ENCODE assay signal across 14 cellular contexts in genomic region chr2:12636837-12637581, GRCh38.
A peak's percentile ranks its signal among the peaks of the same experiment; 100 is the strongest.
DNase-seq lines count a peak whose midpoint lies in the region; ATAC-seq and TF ChIP-seq lines count a peak whose summit lies in the region.
"Had no signal": no experiment of that assay in that cellular context is flagged by ENCODE, and none has a peak within 500 bp of the region (broad histone marks: within the 10 kb centered on the region; RNA-seq: fewer than 3 reads in every experiment).

No MANE protein-coding gene starts in this region.

- TF ChIP-seq CTCF in AG10803 (conservative IDR thresholded peaks at IDR 0.05; ENCODE audit: low read length) (no peak), neural cell (IDR thresholded peaks at IDR 0.05; ENCODE audit: poor library complexity, severe bottlenecking) (no peak), breast epithelium (IDR thresholded peaks at IDR 0.05) (no peak)

- H3K79me2 ChIP-seq in neural cell (replicated peaks; ENCODE audit: insufficient read depth, low read length), result no peaks in the 10 kb centered on the region

- H3K4me3 ChIP-seq in AG10803 (ENCODE audit: low read length) (no peak overlapping the region), SK-N-MC (no peak overlapping the region), neural cell (ENCODE audit: low read length) (no peak overlapping the region), breast epithelium (no peak overlapping the region)

- no peaks in the 10 kb centered on the region for H3K4me1 ChIP-seq in breast epithelium

- H3K27ac ChIP-seq in SK-N-MC (peak overlapping the region; percentile 51; the same call in 1 of the 2 replicates), neural cell (ENCODE audit: low read length) (peak overlapping the region; percentile 68), breast epithelium (no peak overlapping the region)

- H3K9ac ChIP-seq in SK-N-MC (ENCODE audit: insufficient read length) (no peak overlapping the region), neural cell (ENCODE audit: low read length) (peak overlapping the region; percentile 52)

- H3K9me2 ChIP-seq in neural cell (ENCODE audit: insufficient read depth, low read length), result no peaks in the 10 kb centered on the region

- ATAC-seq in HG03378 (IDR thresholded peaks at IDR 0.05; ENCODE audit: unreplicated experiment) (no peak), HG02870 (IDR thresholded peaks at IDR 0.05; ENCODE audit: unreplicated experiment) (no peak), GM19351 (IDR thresholded peaks at IDR 0.05; ENCODE audit: unreplicated experiment) (no peak)
- ATAC-seq: activated CD8-positive, alpha-beta memory T cell treated with anti-CD3 and anti-CD28 coated beads, Interleukin-2, amount 10 ng/mL, durations not matched to agents 7 days and 5 days had no signal

- peak; percentile 17 for TF ChIP-seq EP300 in neural cell (conservative IDR thresholded peaks at IDR 0.05; ENCODE audit: poor library complexity, severe bottlenecking)

- H4K20me1 ChIP-seq in neural cell (ENCODE audit: insufficient read depth), result no peaks in the 10 kb centered on the region

- intact Hi-C loops in breast epithelium (cut with DNase I; ENCODE audit: low total_unique reads), result no loop called here

- H3K36me3 ChIP-seq in SK-N-MC (ENCODE audit: insufficient read depth, low read length) (no peaks in the 10 kb centered on the region), neural cell (ENCODE audit: insufficient read depth, low read length) (no peaks in the 10 kb centered on the region), breast epithelium (no peaks in the 10 kb centered on the region)

- peak; percentile 15 for DNase-seq in AG10803 (ENCODE audit: low read depth)
- no peak for DNase-seq in SK-N-MC (ENCODE audit: low read depth, low spot score)
- DNase-seq in fibroblast of peridontal ligament (ENCODE audit: extremely low read depth), result peak; percentile 55
- DNase-seq in breast epithelium (ENCODE audit: low spot score in 2 of 2), result no peak
- DNase-seq: activated B cell treated with CpG ODN at 0.5 μM for 24 hours; activated CD8-positive, alpha-beta memory T cell treated with anti-CD3 and anti-CD28 coated beads, Interleukin-2, amount 10 ng/mL, durations not matched to agents 7 days and 5 days; activated gamma-delta T cell; kidney glomerular epithelial cell; NCI-H187 treated with DMSO at 0.1 percent for 48 hours; NCI-H69 had no signal

- no peak overlapping the region for H3K4me2 ChIP-seq in neural cell (ENCODE audit: low read length)

- no peak for TF ChIP-seq RAD21 in neural cell (conservative IDR thresholded peaks at IDR 0.05)

- peaks cover 4% of the 10 kb centered on the region for H3F3A ChIP-seq in neural cell (ENCODE audit: insufficient read depth, low read length, poor library complexity, severe bottlenecking)

- H3K9me3 ChIP-seq in SK-N-MC (ENCODE audit: low read depth, low read length) (no peaks in the 10 kb centered on the region), neural cell (ENCODE audit: low read length) (no peaks in the 10 kb centered on the region), breast epithelium (no peaks in the 10 kb centered on the region)

- H2AFZ ChIP-seq in neural cell (ENCODE audit: low read depth, low read length), result peak overlapping the region; percentile 6

- TF ChIP-seq POLR2A in breast epithelium (IDR thresholded peaks at IDR 0.05), result no peak

- H3K27me3 ChIP-seq in neural cell (ENCODE audit: insufficient read depth, low read depth, low read length) (no peaks in the 10 kb centered on the region), breast epithelium (no peaks in the 10 kb centered on the region)

TF ChIP-seq in neural cell, 6 proteins besides CTCF, POLR2A, EP300 and RAD21:
- TF ChIP-seq TAF1 (IDR thresholded peaks at IDR 0.05; ENCODE audit: low read depth), result no peak
- TF ChIP-seq POLR2AphosphoS5 (IDR thresholded peaks at IDR 0.05), result peak; percentile 77

Comparison
In these comparisons a context has a peak if more than half of its experiments do, and no peak if none do; other contexts are left out.
1. DNase-seq: peak in AG10803 (single experiment) and fibroblast of peridontal ligament (single experiment); none in SK-N-MC (single experiment) and breast epithelium (0 of 2).
2. H3K27ac ChIP-seq: peak in SK-N-MC (single experiment) and neural cell (single experiment); none in breast epithelium (0 of 2).